ENCODE assay signal across 8 cellular contexts in the genomic region with DNA sequence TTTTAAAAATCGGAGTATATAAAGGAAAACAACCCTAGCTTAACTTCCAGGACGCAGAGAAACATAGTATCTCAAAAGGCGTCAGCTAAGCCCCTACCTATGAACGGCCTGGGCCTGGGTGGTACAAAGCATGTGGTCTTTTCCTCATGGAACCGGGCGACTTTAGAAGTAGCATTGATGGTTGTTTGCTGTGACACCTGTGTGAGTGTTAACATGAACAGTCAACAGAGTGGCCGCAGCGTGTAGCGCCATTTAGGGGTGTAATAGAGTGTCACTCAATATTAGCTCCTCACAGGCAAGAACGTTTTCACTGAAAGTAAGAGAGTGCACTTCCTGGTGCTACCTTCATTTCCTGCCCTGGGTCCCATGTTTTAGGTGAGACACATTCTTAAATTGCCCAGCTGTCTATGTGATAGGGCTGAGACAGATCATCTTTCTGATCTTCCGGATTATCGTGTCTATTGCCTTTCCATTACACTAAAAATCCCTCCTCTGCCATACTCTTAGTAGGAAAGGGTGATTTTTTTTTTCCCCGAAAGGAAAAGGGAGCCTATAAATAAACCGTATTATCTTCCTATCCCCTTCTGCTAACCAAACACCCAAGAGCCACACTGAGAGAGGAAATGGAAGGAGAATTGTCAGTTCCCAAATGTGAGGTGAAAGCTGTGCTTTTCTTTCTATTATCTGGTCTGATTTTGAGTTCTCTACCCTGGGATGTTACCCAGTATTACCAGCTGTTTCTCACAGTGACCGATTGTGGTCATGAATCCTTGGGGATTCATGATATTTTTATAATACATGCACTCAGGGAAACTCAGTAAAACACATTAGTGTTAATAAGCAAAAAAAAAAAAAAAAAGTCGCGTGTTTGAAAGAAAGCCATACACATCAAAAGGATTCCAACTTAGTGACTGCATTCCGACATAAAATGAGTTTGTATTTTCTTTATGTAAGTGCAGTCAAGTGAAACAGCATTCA. TPM values are rescaled to one million over a fixed set of nuclear protein-coding genes. Genes with fewer than 3 reads are reported as not detected.
DNase-seq lines count a peak whose midpoint lies in the region; ATAC-seq and TF ChIP-seq lines count a peak whose summit lies in the region.

No MANE protein-coding gene starts in this region.

- ATAC-seq in GM21381 (IDR thresholded peaks at IDR 0.05; ENCODE audit: unreplicated experiment) (peak; percentile 27), GM19324 (IDR thresholded peaks at IDR 0.05; ENCODE audit: low FRiP score, unreplicated experiment) (no peak)

- H3K36me3 ChIP-seq in Caco-2 (ENCODE audit: control insufficient read depth, insufficient read depth, low read length) (no peaks in the 10 kb centered on the region), KOPT-K1 (ENCODE audit: insufficient read depth, low read length) (peaks cover 42% of the 10 kb centered on the region)

- H3K4me1 Mint-ChIP-seq in Caco-2 (ENCODE audit: low read depth, unreplicated experiment) (peaks cover 29% of the 10 kb centered on the region), immature natural killer cell (peaks cover 38 to 64% of the 10 kb centered on the region in 2 donors)

- H3K27me3 ChIP-seq in Caco-2 (replicated peaks; ENCODE audit: control insufficient read depth, insufficient read depth, low read length), result no peaks in the 10 kb centered on the region

- H3K36me3 Mint-ChIP-seq in Caco-2 (ENCODE audit: insufficient read depth, unreplicated experiment) (peaks cover 45% of the 10 kb centered on the region), immature natural killer cell (no peaks in the 10 kb centered on the region)

- H3K4me3 ChIP-seq in Caco-2 (ENCODE audit: low read depth, low read length), result peak overlapping the region; percentile 98

- intact Hi-C loops in Caco-2 (cut with micrococcal nuclease; ENCODE audit: unreplicated experiment), result no loop called here

- H3K9me3 ChIP-seq in Caco-2 (0 out of 2 replicates have a peak, but pooled peaks cover 3% of the 10 kb centered on the region), KOPT-K1 (ENCODE audit: insufficient read depth, low read length, poor library complexity, severe bottlenecking) (no peaks in the 10 kb centered on the region)

- H3K27me3 Mint-ChIP-seq in Caco-2 (ENCODE audit: insufficient read depth, unreplicated experiment), result no peaks in the 10 kb centered on the region
- peaks cover 2 to 13% (median 7%) of the 10 kb centered on the region in 3 donors for H3K27me3 Mint-ChIP-seq in immature natural killer cell (ENCODE audit: low read depth in 3 of 3)

- peaks cover 13% of the 10 kb centered on the region for H3K9me3 Mint-ChIP-seq in Caco-2 (ENCODE audit: unreplicated experiment)
- no peaks in the 10 kb centered on the region for H3K9me3 Mint-ChIP-seq in immature natural killer cell

- no peak for TF ChIP-seq CTCF in Caco-2 (IDR thresholded peaks at IDR 0.05; ENCODE audit: insufficient read depth in 1 of 2, low read depth in 1 of 2, low read length in 1 of 2, severe bottlenecking in 1 of 2, unreplicated experiment in 1 of 2)

- TSS peak; percentile 36 for BruUV-seq in Caco-2 (replicated peaks; lab: Mats Ljungman, UMichigan)

- H3K27ac Mint-ChIP-seq in Caco-2 (ENCODE audit: unreplicated experiment) (peak overlapping the region; percentile 99), immature natural killer cell (peak overlapping the region; percentile 91 to 97 (median 94))

- peak overlapping the region; percentile 87 for H3K27ac ChIP-seq in KOPT-K1 (ENCODE audit: low read depth, low read length, poor library complexity, severe bottlenecking)

- H3K4me3 Mint-ChIP-seq in Caco-2 (ENCODE audit: unreplicated experiment), result peak overlapping the region; percentile 98
- H3K4me3 Mint-ChIP-seq in immature natural killer cell, result peak overlapping the region; percentile 90 to 99 (median 96)

- POLR2A ChIA-PET in Caco-2 (lab: Charles Lee), result interaction anchor here (0.7 to 2.1 kb wide), 3 partner anchors 160 to 1357 kb away, joined by 3 to 7 read pairs (median 5); partner anchors contain the start of genes DCAF17 and METTL8

- H3K4me1 ChIP-seq in Caco-2, result peaks cover 21% of the 10 kb centered on the region

- DNase-seq in Caco-2 (peak in 1 of 2 experiments; percentile 36), SW 1271 (lab: John Stamatoyannopoulos, UW) (peak; percentile 32 to 72), amniotic epithelial cell (ENCODE audit: low read depth) (peak; percentile 22), immature natural killer cell (peak; percentile 55 to 61 (median 60))
- DNase-seq in stimulated activated CD4-positive, alpha-beta T cell treated with anti-CD3 and anti-CD28 coated beads, Interleukin-1b, Interleukin-23, amount 100 ng/mL, for 48 hours, result peak; percentile 73

- CTCF ChIA-PET in Caco-2 (lab: Charles Lee), result interaction anchor here (0.7 to 1.2 kb wide), 2 partner anchors 10 to 132 kb away, joined by 3 read pairs; no protein-coding TSS in a partner anchor

RNA-seq across cellular contexts. Expression of gene GORASP2, which starts 1.4 kb away (rescaled TPM):
- total RNA-seq in Caco-2 (2022), result 124 and 143 TPM in 2 replicates
- polyA plus RNA-seq in immature natural killer cell, result 100 to 1,000 TPM in 1 of 3 donors, 10 to 100 TPM in 2; 64.9 to 101 (median 98.1) TPM
